Comparison of ENCODE assay signal across 6 cellular contexts in genomic region chr17:11221196-11221595, GRCh38. TPM values are rescaled to one million over a fixed set of nuclear protein-coding genes. Genes with fewer than 3 reads are reported as not detected.
"Had no signal": no experiment of that assay in that cellular context is flagged by ENCODE, and none has a peak within 500 bp of the region (broad histone marks: within the 10 kb centered on the region; RNA-seq: fewer than 3 reads in every experiment).

No MANE protein-coding gene starts in this region.

- H3K4me1 Mint-ChIP-seq: GM23338, H9 had no signal

- ATAC-seq: GM23338, K562 had no signal

- H3K4me2 ChIP-seq: GM23338 had no signal

- H3K27ac Mint-ChIP-seq: GM23338, H9 had no signal

- H3K4me3 ChIP-seq: GM23338, K562 had no signal

- H3K4me3 Mint-ChIP-seq: GM23338, H9 had no signal

- DNase-seq: H9, HCEC 1CT, IMR-90 had no signal

- H3K9me3 Mint-ChIP-seq: H9 had no signal

RNA-seq across cellular contexts. Expression of gene SHISA6, which starts 19.8 kb away (rescaled TPM):
- total RNA-seq: HT-29, IMR-90, K562 had no signal
- polyA plus RNA-seq: GM23338, IMR-90, K562 had no signal
